Comparison of ENCODE assay signal across 10 cellular contexts in genomic region chr1:79982218-79982617, GRCh38.
DNase-seq lines count a peak whose midpoint lies in the region; ATAC-seq, FAIRE-seq and TF ChIP-seq lines count a peak whose summit lies in the region.
"Had no signal": no experiment of that assay in that cellular context is flagged by ENCODE, and none has a peak within 500 bp of the region (broad histone marks: within the 10 kb centered on the region; RNA-seq: fewer than 3 reads in every experiment).

No MANE protein-coding gene starts in this region.

- H3K36me3 ChIP-seq in SK-N-MC (ENCODE audit: insufficient read depth, low read length): no peaks in the 10 kb centered on the region

- H3K9ac ChIP-seq in SK-N-MC (ENCODE audit: insufficient read length): peak overlapping the region; percentile 33

- H3K27ac Mint-ChIP-seq in activated naive CD8-positive, alpha-beta T cell treated with anti-CD3 and anti-CD28 coated beads for 36 hours: no peak overlapping the region
- H3K27ac Mint-ChIP-seq: CD8-positive, alpha-beta T cell had no signal

- peaks cover 2% of the 10 kb centered on the region for H3K9me3 Mint-ChIP-seq in activated naive CD8-positive, alpha-beta T cell treated with anti-CD3 and anti-CD28 coated beads for 36 hours

- H3K4me3 ChIP-seq in SK-N-MC: peak overlapping the region; percentile 63

- H3K27me3 Mint-ChIP-seq in activated naive CD8-positive, alpha-beta T cell treated with anti-CD3 and anti-CD28 coated beads for 36 hours: no peaks in the 10 kb centered on the region

- no peak for FAIRE-seq in H54 (lab: Jason Lieb, UNC)

- H3K36me3 Mint-ChIP-seq in activated naive CD8-positive, alpha-beta T cell treated with anti-CD3 and anti-CD28 coated beads for 36 hours: no peaks in the 10 kb centered on the region
- H3K36me3 Mint-ChIP-seq: CD8-positive, alpha-beta T cell had no signal

- H3K4me3 Mint-ChIP-seq in activated naive CD8-positive, alpha-beta T cell treated with anti-CD3 and anti-CD28 coated beads for 36 hours: no peak overlapping the region
- H3K4me3 Mint-ChIP-seq: CD8-positive, alpha-beta T cell had no signal

- no peak for TF ChIP-seq POLR2A in H54 (IDR thresholded peaks at IDR 0.05; ENCODE audit: low read depth, low read length)

- H3K27ac ChIP-seq in SK-N-MC: peak overlapping the region; percentile 94

- no peak for TF ChIP-seq CTCF in omental fat pad (IDR thresholded peaks at IDR 0.05)

- DNase-seq in Ammon's horn (ENCODE audit: low spot score): peak; percentile 51
- peak; percentile 18 for DNase-seq in SK-N-MC (ENCODE audit: low read depth, low spot score)
- peak; percentile 64 for DNase-seq in globus pallidus (ENCODE audit: low spot score)
- no peak for DNase-seq in omental fat pad (ENCODE audit: low spot score)
- DNase-seq in H54 (ENCODE audit: insufficient read length, low spot score): no peak
- DNase-seq in activated naive CD8-positive, alpha-beta T cell treated with anti-CD3 and anti-CD28 coated beads for 36 hours: no peak
- DNase-seq: CD8-positive, alpha-beta T cell; NCI-H345 had no signal

- H3K4me1 Mint-ChIP-seq in activated naive CD8-positive, alpha-beta T cell treated with anti-CD3 and anti-CD28 coated beads for 36 hours: no peaks in the 10 kb centered on the region

- H3K9me3 ChIP-seq in SK-N-MC (ENCODE audit: low read depth, low read length): no peaks in the 10 kb centered on the region

- ATAC-seq in omental fat pad (ENCODE audit: low FRiP score): peak; percentile 76
- ATAC-seq in GM19397 (IDR thresholded peaks at IDR 0.05; ENCODE audit: unreplicated experiment): no peak
- ATAC-seq in HG02759 (IDR thresholded peaks at IDR 0.05; ENCODE audit: unreplicated experiment): no peak
- ATAC-seq: CD8-positive, alpha-beta T cell had no signal

Comparison
In these comparisons a context has a peak if more than half of its experiments do, and no peak if none do; other contexts are left out.
1. DNase-seq: peak in Ammon's horn (single experiment), SK-N-MC (single experiment) and globus pallidus (single experiment); none in omental fat pad (single experiment), H54 (single experiment) and activated naive CD8-positive, alpha-beta T cell treated with anti-CD3 and anti-CD28 coated beads for 36 hours (single experiment).